1 cellular context compared by ENCODE assay signal in the genomic region with DNA sequence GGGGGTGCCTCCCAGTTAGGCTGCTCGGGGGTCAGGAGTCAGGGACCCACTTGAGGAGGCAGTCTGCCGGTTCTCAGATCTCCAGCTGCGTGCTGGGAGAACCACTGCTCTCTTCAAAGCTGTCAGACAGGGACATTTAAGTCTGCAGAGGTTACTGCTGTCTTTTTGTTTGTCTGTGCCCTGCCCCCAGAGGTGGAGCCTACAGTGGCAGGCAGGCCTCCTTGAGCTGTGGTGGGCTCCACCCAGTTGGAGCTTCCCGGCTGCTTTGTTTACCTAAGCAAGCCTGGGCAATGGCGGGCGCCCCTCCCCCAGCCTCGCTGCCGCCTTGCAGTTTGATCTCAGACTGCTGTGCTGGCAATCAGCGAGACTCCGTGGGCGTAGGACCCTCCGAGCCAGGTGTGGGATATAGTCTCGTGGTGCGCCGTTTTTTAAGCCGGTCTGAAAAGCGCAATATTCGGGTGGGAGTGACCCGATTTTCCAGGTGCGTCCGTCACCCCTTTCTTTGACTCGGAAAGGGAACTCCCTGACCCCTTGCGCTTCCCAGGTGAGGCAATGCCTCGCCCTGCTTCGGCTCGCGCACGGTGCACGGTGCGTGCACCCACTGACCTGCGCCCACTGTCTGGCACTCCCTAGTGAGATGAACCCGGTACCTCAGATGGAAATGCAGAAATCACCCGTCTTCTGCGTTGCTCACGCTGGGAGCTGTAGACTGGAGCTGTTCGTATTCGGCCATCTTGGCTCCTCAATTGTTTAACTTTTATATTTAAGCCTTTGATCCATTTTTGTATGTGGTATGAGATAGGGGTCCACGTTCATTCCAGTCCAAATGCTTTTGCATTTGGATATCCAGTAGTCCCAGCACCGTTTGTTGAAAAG.
TF ChIP-seq lines count a peak whose summit lies in the region.

No MANE protein-coding gene starts in this region.

TF ChIP-seq in H1, 55 proteins besides CTCF, POLR2A, EP300 and RAD21:
- peak; percentile 70 for TF ChIP-seq YY1 (IDR thresholded peaks at IDR 0.05; ENCODE audit: low read depth, low read length)
